In the genomic region with DNA sequence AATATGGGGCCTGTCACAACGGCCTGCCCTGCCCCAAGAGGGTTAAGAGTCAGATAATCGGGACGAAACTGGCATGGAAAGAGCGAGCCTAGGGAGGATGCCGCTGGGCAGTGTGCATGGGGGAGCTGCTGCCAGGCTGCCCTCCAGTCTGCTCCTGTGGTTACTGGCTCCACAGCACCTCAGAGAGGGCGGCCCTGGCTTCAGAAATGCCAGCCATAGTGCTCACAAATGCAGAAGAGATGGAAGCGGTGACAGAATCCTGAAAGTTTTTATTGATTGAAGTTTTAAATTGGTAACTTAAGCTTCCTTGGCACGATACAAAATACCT, we compare ENCODE assay signal across 13 cellular contexts.
"Had no signal": no experiment of that assay in that cellular context is flagged by ENCODE, and none has a peak within 500 bp of the region (broad histone marks: within the 10 kb centered on the region; RNA-seq: fewer than 3 reads in every experiment).

No MANE protein-coding gene starts in this region.

- H3K9me3 Mint-ChIP-seq: activated T-helper 2 cell treated with anti-CD3 and anti-CD28 coated beads, Interferon-gamma antibody, Interleukin-2, Interleukin-4, amounts not matched to agents 10 μg/mL and 5 μg/mL and 100 μg/mL, durations not matched to agents 14 hours and 24 hours and 36 hours; immature natural killer cell; T-cell had no signal

- H3K4me1 ChIP-seq: esophagus squamous epithelium had no signal

- H3K4me1 Mint-ChIP-seq: immature natural killer cell, T-cell had no signal

- H3K27me3 Mint-ChIP-seq: T-cell had no signal

- H3K27ac Mint-ChIP-seq: activated T-helper 2 cell treated with anti-CD3 and anti-CD28 coated beads, Interferon-gamma antibody, Interleukin-2, Interleukin-4, amounts not matched to agents 10 μg/mL and 5 μg/mL and 100 μg/mL, durations not matched to agents 14 hours and 24 hours and 36 hours had no signal

- H3K4me3 Mint-ChIP-seq: immature natural killer cell, T-cell had no signal

- H3K9me3 ChIP-seq: esophagus squamous epithelium, tibial artery had no signal

- H3K27me3 ChIP-seq: esophagus squamous epithelium, tibial artery had no signal

- DNase-seq: activated CD4-positive, alpha-beta T cell treated with anti-CD3 and anti-CD28 coated beads, Interleukin-2, amount 50 U/mL, for 1 hour; activated naive CD4-positive, alpha-beta T cell treated with anti-CD3 and anti-CD28 coated beads, Interleukin-2, amount 50 U/mL, for 16 hours; esophagus squamous epithelium; foreskin fibroblast; glutamatergic neuron; immature natural killer cell; left colon; mesenchymal stem cell; stimulated activated CD4-positive, alpha-beta T cell treated with anti-CD3 and anti-CD28 coated beads, Interleukin-4, amount 100 ng/mL, for 4 hours; T-cell; tibial artery; WERI-Rb-1 had no signal

- H3K4me3 ChIP-seq: esophagus squamous epithelium, tibial artery had no signal

- H3K27ac ChIP-seq: esophagus squamous epithelium, tibial artery, WERI-Rb-1 had no signal

- ATAC-seq: left colon, T-cell had no signal
